8 cellular contexts compared by ENCODE assay signal in the genomic region with DNA sequence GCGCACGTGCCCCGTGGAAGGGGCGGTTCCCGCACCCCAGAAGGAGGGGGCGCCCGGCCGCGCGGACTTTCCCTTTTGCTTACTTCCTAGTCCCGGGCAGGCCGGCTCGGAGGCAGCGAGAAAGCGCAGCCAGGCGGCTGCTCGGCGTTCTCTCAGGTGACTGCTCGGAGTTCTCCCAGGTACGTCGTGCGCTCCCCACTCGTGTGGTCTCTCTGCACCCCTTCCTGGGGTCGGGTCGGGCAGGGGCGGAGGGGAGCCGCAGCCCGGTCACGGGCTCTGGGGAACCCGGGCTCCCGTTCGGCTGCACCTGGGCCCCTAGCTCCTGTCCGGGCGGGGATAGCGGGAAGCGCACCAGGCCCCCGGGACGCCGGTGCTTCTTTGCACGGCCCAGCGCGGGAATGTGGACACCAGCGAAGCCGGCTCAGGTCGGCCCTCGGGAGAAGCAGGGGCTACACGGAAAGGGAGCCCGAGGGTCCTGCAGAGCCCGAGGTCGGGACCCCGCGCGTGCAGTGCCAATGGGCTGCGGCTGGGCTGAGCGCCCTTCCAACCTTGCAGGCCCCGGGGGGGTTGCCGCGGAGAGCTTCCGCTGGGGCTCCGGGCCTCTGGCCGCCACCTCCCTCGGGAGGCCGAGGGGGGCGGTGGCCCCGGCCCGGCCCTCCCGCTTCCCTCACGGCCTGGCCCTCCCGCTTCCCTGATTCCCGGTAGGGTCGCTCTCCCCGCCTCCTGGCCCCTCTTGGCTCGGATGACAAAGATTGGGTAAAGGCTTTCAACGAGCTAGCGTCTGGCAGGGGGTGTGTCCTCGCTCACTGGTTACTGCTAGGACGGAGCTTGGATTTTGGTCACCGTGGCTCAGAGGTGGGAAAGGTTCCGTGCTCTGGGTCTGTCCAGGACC. TPM values are rescaled to one million over a fixed set of nuclear protein-coding genes. Genes with fewer than 3 reads are reported as not detected.
DNase-seq lines count a peak whose midpoint lies in the region; ATAC-seq and TF ChIP-seq lines count a peak whose summit lies in the region.

A gene with protein sequence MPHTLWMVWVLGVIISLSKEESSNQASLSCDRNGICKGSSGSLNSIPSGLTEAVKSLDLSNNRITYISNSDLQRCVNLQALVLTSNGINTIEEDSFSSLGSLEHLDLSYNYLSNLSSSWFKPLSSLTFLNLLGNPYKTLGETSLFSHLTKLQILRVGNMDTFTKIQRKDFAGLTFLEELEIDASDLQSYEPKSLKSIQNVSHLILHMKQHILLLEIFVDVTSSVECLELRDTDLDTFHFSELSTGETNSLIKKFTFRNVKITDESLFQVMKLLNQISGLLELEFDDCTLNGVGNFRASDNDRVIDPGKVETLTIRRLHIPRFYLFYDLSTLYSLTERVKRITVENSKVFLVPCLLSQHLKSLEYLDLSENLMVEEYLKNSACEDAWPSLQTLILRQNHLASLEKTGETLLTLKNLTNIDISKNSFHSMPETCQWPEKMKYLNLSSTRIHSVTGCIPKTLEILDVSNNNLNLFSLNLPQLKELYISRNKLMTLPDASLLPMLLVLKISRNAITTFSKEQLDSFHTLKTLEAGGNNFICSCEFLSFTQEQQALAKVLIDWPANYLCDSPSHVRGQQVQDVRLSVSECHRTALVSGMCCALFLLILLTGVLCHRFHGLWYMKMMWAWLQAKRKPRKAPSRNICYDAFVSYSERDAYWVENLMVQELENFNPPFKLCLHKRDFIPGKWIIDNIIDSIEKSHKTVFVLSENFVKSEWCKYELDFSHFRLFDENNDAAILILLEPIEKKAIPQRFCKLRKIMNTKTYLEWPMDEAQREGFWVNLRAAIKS (plus strand): TSS at position 99 of the 892 bp plus-strand sequence. CDS start 18,628 bp downstream, outside the sequence.

- no peak for TF ChIP-seq POLR2A in uterus (IDR thresholded peaks at IDR 0.05)

- DNase-seq in DMS153 (lab: John Stamatoyannopoulos, UW) = peak; percentile 2
- DNase-seq in DMS153 treated with DMSO at 0.1 percent for 48 hours (lab: John Stamatoyannopoulos, UW; ENCODE audit: unreplicated experiment) = no peak
- DNase-seq in RPMI7951 (ENCODE audit: low read depth) = peak; percentile 38
- peak; percentile 80 for DNase-seq in activated naive CD4-positive, alpha-beta T cell treated with anti-CD3 and anti-CD28 coated beads, Interleukin-2, amount 50 U/mL, for 16 hours
- DNase-seq in left cardiac atrium = peak; percentile 72
- DNase-seq in putamen (ENCODE audit: low spot score) = peak; percentile 6
- DNase-seq in uterus = peak; percentile 30 to 40

- TF ChIP-seq CTCF in uterus (IDR thresholded peaks at IDR 0.05) = no peak

- H3K36me3 ChIP-seq in uterus = no peaks in the 10 kb centered on the region

- peaks cover 0 to 11% of the 10 kb centered on the region in 2 donors for H3K27me3 ChIP-seq in uterus

- H3K4me1 ChIP-seq in uterus = no peaks in the 10 kb centered on the region

- no peaks in the 10 kb centered on the region for H3K9me3 ChIP-seq in uterus

- no peak within 1 kb of the TSS for H3K27ac ChIP-seq in uterus

- intact Hi-C loops in left cardiac atrium (cut with DNase I) = no loop called here
- intact Hi-C loops in uterus (cut with DNase I; ENCODE audit: low total_unique reads) = no loop called here

- H3K4me3 ChIP-seq in uterus = peak within 1 kb of the TSS; percentile 32 to 35

- ATAC-seq in HG02943 (IDR thresholded peaks at IDR 0.05; ENCODE audit: low read depth, unreplicated experiment) (peak; percentile 81), left cardiac atrium (peak; percentile 90 to 95)

RNA-seq across cellular contexts. Expression of the gene that starts here (rescaled TPM):
- total RNA-seq in RPMI7951 (2014; rRNA removed; shearing (Covaris generic)) = 8.8 and 11.3 TPM in 2 replicates
- total RNA-seq in left cardiac atrium = 10 to 100 TPM; 11.5 to 15.9 TPM
- 10 to 100 TPM in 2 of 4 donors, 1 to 10 TPM in 2; 1.3 to 19.1 (median 9.9) TPM for total RNA-seq in uterus
